ENCODE assay signal across 9 cellular contexts in the genomic region with DNA sequence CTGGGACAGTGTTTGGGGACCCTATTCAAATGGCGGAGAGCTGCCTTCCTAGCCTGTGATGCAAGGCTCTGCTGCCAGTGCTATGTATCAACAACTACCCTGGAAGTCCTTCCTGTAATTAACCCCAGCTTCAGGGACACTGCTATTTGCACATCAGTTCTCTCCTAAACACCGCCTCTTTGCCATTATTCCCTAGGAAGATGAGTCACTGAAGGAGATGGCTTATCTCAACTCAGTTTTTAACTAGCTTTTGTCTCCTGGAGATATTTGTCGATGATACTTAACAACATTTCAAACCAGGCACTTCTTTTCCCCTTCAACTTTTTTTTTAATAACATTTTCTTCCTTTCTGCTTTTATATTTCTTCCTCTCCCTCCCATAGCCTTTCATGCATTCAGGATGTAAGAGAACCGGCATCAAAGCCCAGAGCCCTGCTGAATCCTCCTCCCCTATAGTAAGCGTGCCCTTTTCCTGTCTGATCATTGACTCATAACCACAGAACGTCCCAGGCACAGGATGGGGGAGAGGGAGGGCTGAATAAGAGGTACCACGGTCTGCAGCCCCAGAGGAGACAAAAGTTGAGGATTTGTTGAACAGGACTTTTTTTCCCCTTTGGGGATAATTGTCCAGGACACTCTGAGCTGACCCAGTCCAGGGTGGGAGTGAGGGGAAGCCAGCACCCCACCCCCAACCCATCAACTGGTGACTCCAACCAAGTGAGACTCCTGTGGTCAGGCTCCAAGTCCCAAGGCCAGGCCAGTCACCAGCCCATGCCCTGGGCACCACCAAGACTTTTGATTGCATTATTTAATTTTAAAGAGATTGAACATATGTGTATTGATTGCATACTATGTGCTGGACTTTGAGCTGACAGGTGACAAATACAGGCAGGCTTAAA.
DNase-seq lines count a peak whose midpoint lies in the region; ATAC-seq and TF ChIP-seq lines count a peak whose summit lies in the region.
"Had no signal": no experiment of that assay in that cellular context is flagged by ENCODE, and none has a peak within 500 bp of the region (broad histone marks: within the 10 kb centered on the region; RNA-seq: fewer than 3 reads in every experiment).

No MANE protein-coding gene starts in this region.

- peak; percentile 97 for ATAC-seq in IMR-90 (ENCODE audit: low read depth)

- H3K56ac ChIP-seq in IMR-90 (ENCODE audit: extremely low read depth, insufficient read depth, low read length), result peak overlapping the region; percentile 45; the same call in 1 of the 2 replicates

- H3K4me3 ChIP-seq in AG09309 (ENCODE audit: control insufficient read depth, low read depth, low read length), result no peak overlapping the region
- no peak overlapping the region for H3K4me3 ChIP-seq in IMR-90 (ENCODE audit: insufficient read depth, low read depth, low read length)
- H3K4me3 ChIP-seq in WI38 (ENCODE audit: low read depth, low read length), result 0 out of 2 replicates have a peak overlapping the region, but pooled peaks have one; percentile 3
- H3K4me3 ChIP-seq: left ventricle myocardium inferior had no signal

- 0 out of 2 replicates have a peak overlapping the region, but pooled peaks have one; percentile 40 for H3K23ac ChIP-seq in IMR-90 (ENCODE audit: low read depth, low read length)

- H3K79me1 ChIP-seq in IMR-90 (ENCODE audit: low read depth in 1 of 2, low read length in 2 of 2), result no peaks in the 10 kb centered on the region

- TF ChIP-seq POLR2A in IMR-90 (IDR thresholded peaks at IDR 0.05; ENCODE audit: low read depth, low read length), result no peak

- peak; percentile 64 for DNase-seq in AG09309 (ENCODE audit: low read depth)
- DNase-seq in IMR-90, result peak; percentile 92
- DNase-seq in islet precursor cell, result peak; percentile 93
- DNase-seq in GM10266 (ENCODE audit: extremely low spot score), result no peak
- no peak for DNase-seq in D341Med (ENCODE audit: low spot score)
- no peak for DNase-seq in globus pallidus (ENCODE audit: low spot score)
- no peak for DNase-seq in NCI-H1417 treated with DMSO at 0.1 percent for 48 hours (lab: John Stamatoyannopoulos, UW)
- DNase-seq: left ventricle myocardium inferior had no signal

- peak overlapping the region; percentile 75 for H2AK5ac ChIP-seq in IMR-90 (ENCODE audit: low read depth, low read length)

- H3K36me3 ChIP-seq in IMR-90 (ENCODE audit: control insufficient read depth, insufficient read depth, low read length), result no peaks in the 10 kb centered on the region
- H3K36me3 ChIP-seq: left ventricle myocardium inferior had no signal

- H4K20me1 ChIP-seq in IMR-90 (ENCODE audit: insufficient read depth, low read length), result no peaks in the 10 kb centered on the region

- H3K27ac ChIP-seq in IMR-90 (ENCODE audit: insufficient read depth, low read length), result peak overlapping the region; percentile 82
- H3K27ac ChIP-seq: left ventricle myocardium inferior had no signal

- peak overlapping the region; percentile 6; the same call in 1 of the 2 replicates for H3K18ac ChIP-seq in IMR-90 (ENCODE audit: low read depth, low read length)

- H2BK20ac ChIP-seq in IMR-90 (ENCODE audit: low read depth, low read length), result peak overlapping the region; percentile 85

- peak overlapping the region; percentile 80 for H2AFZ ChIP-seq in IMR-90 (replicated peaks; ENCODE audit: low read length, poor library complexity)

- peak overlapping the region; percentile 69 for H2AK9ac ChIP-seq in IMR-90 (replicated peaks; ENCODE audit: low read depth, low read length, poor library complexity)

- no peaks in the 10 kb centered on the region for H3K9me3 ChIP-seq in IMR-90 (ENCODE audit: control insufficient read depth, insufficient read depth, low read length)
- H3K9me3 ChIP-seq: left ventricle myocardium inferior had no signal

- CTCF ChIA-PET in IMR-90 (lab: Yijun Ruan, JAX), result interaction anchor here (0.6 kb wide), 1 partner anchor 340 kb away, joined by 3 read pairs; no protein-coding TSS in a partner anchor

- intact Hi-C loops in IMR-90 (cut with micrococcal nuclease), result loop anchor here (5.0 kb wide), 1 partner anchor 387 kb away; the partner anchor contains the start of gene SALL1

- peak overlapping the region; percentile 32; the same call in 1 of the 2 replicates for H3K14ac ChIP-seq in IMR-90 (replicated peaks; ENCODE audit: low read depth, low read length)

- H4K8ac ChIP-seq in IMR-90 (ENCODE audit: low read depth in 2 of 2, low read length in 2 of 2), result peak overlapping the region; percentile 53 to 74; a peak in 3 of 4 replicates

- TF ChIP-seq CTCF in AG09309 (IDR thresholded peaks at IDR 0.05; ENCODE audit: control insufficient read depth, insufficient read depth, low read depth, low read length, missing control alignments) (no peak), IMR-90 (conservative IDR thresholded peaks at IDR 0.05; ENCODE audit: low read depth, low read length) (no peak), WI38 (IDR thresholded peaks at IDR 0.05; ENCODE audit: low read depth, low read length) (no peak), GM10266 (IDR thresholded peaks at IDR 0.05; ENCODE audit: control insufficient read depth, insufficient read depth, low read depth, missing control alignments) (no peak)

- no peak; the same call in 1 of the 2 replicates for TF ChIP-seq RAD21 in IMR-90 (IDR thresholded peaks at IDR 0.05; ENCODE audit: low read length)

- no peak overlapping the region for H3K9ac ChIP-seq in IMR-90 (ENCODE audit: low read depth, low read length)

- H2BK120ac ChIP-seq in IMR-90 (ENCODE audit: low read depth, low read length), result peak overlapping the region; percentile 85

- BruUV-seq in IMR-90 (replicated peaks; lab: Mats Ljungman, UMichigan), result no TSS peak

- peak overlapping the region; percentile 79 for H4K91ac ChIP-seq in IMR-90 (ENCODE audit: insufficient read depth, low read depth, low read length)

- H2BK15ac ChIP-seq in IMR-90 (ENCODE audit: low read depth, low read length), result peak overlapping the region; percentile 67; the same call in 1 of the 3 replicates

- no peaks in the 10 kb centered on the region for H3K27me3 ChIP-seq in IMR-90 (ENCODE audit: control insufficient read depth, insufficient read depth, low read length)

- dilution Hi-C loops in IMR-90 (cut with HindIII; ENCODE audit: low sequenced_read_pairs, unreplicated experiment), result no loop called here

- no peak overlapping the region; the same call in 1 of the 2 replicates for H4K5ac ChIP-seq in IMR-90 (ENCODE audit: low read depth, low read length)

- peaks cover 18% of the 10 kb centered on the region for H3K4me1 ChIP-seq in IMR-90 (ENCODE audit: control insufficient read depth, insufficient read depth, low read length)
- H3K4me1 ChIP-seq: left ventricle myocardium inferior had no signal

- H3K9me1 ChIP-seq in IMR-90 (ENCODE audit: insufficient read depth, low read length), result 0 out of 2 replicates have a peak, but pooled peaks cover 2% of the 10 kb centered on the region

- peak overlapping the region; percentile 76 for H3K4ac ChIP-seq in IMR-90 (ENCODE audit: low read depth, low read length)

- H2BK5ac ChIP-seq in IMR-90 (ENCODE audit: low read depth, low read length, poor library complexity, severe bottlenecking), result peak overlapping the region; percentile 44

- WGBS in IMR-90 (ENCODE audit: extremely low coverage in 2 of 2, insufficient read length in 1 of 2), 2 experiments, result 20% methylated on average over 1 of the region's 7 CpGs; no CpG with 5 or more reads in 1 of the 2 experiments

- POLR2A ChIA-PET in IMR-90 (lab: Charles Lee; ENCODE audit: unreplicated experiment), result interaction anchor here (1.0 kb wide), 1 partner anchor 384 kb away, joined by 3 read pairs; no protein-coding TSS in a partner anchor

- H3K4me2 ChIP-seq in IMR-90 (ENCODE audit: low read depth, low read length), result peak overlapping the region; percentile 32

- in situ Hi-C loops in IMR-90 (cut with MboI; ENCODE audit: low sequenced_read_pairs), result no loop called here

TF ChIP-seq in IMR-90, 13 proteins besides CTCF, POLR2A, EP300 and RAD21:
- TF ChIP-seq CHD1 (IDR thresholded peaks at IDR 0.05; ENCODE audit: low read depth, low read length) (no peak), BHLHE40 (IDR thresholded peaks at IDR 0.05; ENCODE audit: low read depth, low read length) (peak; percentile 86), MAZ (IDR thresholded peaks at IDR 0.05; ENCODE audit: borderline replicate concordance, low read depth, low read length) (peak; percentile 28; the same call in 1 of the 2 replicates), CEBPB (IDR thresholded peaks at IDR 0.05; ENCODE audit: low read depth, low read length) (peak; percentile 77), FOS (IDR thresholded peaks at IDR 0.05; ENCODE audit: low read depth, low read length) (peak; percentile 45), SMC3 (IDR thresholded peaks at IDR 0.05; ENCODE audit: low read depth, low read length) (0 out of 2 replicates have a peak, but pooled peaks have one; percentile 11), RCOR1 (IDR thresholded peaks at IDR 0.05; ENCODE audit: insufficient replicate concordance, low read length) (no peak)

Comparison
In these comparisons a context has a peak if more than half of its experiments do, and no peak if none do; other contexts are left out.
1. DNase-seq: peak in AG09309 (single experiment), IMR-90 (single experiment) and islet precursor cell (single experiment); none in GM10266 (single experiment), D341Med (single experiment), globus pallidus (single experiment) and NCI-H1417 treated with DMSO at 0.1 percent for 48 hours (single experiment).